In the genomic region with DNA sequence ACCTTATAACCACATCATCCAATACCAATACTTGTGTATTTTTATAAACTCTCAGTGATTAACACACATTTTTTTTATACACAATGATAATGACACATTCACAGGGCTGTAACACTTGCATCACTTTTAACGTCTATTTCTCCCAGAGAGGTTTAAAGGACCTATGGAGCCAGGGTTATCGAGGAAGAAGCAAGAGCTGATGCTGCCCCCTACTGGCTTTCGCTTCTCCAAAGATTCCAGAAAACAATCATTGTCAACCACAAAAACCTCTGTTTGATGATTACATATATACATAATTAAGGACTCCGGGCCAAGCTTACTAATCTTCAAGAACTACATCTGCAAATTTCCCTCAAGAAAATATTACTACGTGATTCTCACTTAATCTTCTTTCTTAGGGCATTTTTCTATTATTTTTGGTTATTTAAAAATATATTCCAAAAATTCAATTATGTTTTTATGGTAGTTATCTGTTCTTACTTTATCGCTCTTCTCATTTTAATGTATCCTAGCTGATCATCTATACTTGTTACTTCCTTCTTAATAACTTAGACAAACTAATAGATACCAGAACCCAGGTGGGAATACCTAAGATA, we compare ENCODE assay signal across 8 cellular contexts.
DNase-seq lines count a peak whose midpoint lies in the region; ATAC-seq, FAIRE-seq and TF ChIP-seq lines count a peak whose summit lies in the region.

No MANE protein-coding gene starts in this region.

- H2AFZ ChIP-seq in GM12878 (ENCODE audit: control insufficient read depth, low read depth, low read length), result no peak overlapping the region

- BruUV-seq in GM12878 (replicated peaks; lab: Mats Ljungman, UMichigan), result no TSS peak

- H3K9me3 ChIP-seq in GM12878 (replicated peaks; ENCODE audit: control insufficient read depth, insufficient read depth, low read length) (no peaks in the 10 kb centered on the region), kidney (ENCODE audit: control insufficient read depth in 1 of 2, low read length in 2 of 2) (no peaks in the 10 kb centered on the region)

- FAIRE-seq in GM12878 (lab: Jason Lieb, UNC) (no peak), kidney (lab: Jason Lieb, UNC) (peak; percentile 29)

- no peaks in the 10 kb centered on the region for H3K9me3 Mint-ChIP-seq in activated T-cell treated with anti-CD3 and anti-CD28 coated beads, Interleukin-2, amount 50 U/mL, for 4 hours

- H4K20me1 ChIP-seq in GM12878 (ENCODE audit: control insufficient read depth, insufficient read depth), result no peaks in the 10 kb centered on the region

- DNase-seq in activated T-cell treated with anti-CD3 and anti-CD28 coated beads for 48 hours (ENCODE audit: low read depth), result peak; percentile 34
- DNase-seq in activated T-cell treated with anti-CD3 and anti-CD28 coated beads, Interleukin-2, amount 50 U/mL, for 4 hours, result no peak
- DNase-seq in KBM-7, result peak; percentile 88
- peak; percentile 47 for DNase-seq in NOMO-1 treated with dmso at 0.1 percent for 144 hours (lab: John Stamatoyannopoulos, UW; ENCODE audit: unreplicated experiment)
- DNase-seq in GM12878 (ENCODE audit: low read depth, low spot score), result peak; percentile 19
- peak; percentile 45 for DNase-seq in kidney
- DNase-seq in stimulated activated CD8-positive, alpha-beta memory T cell treated with anti-CD3 and anti-CD28 coated beads, Interleukin-2, amount 100 ng/mL, for 48 hours (ENCODE audit: low read depth in 2 of 2), result peak; percentile 20 to 24

- peaks cover 13% of the 10 kb centered on the region for H3K36me3 Mint-ChIP-seq in activated T-cell treated with anti-CD3 and anti-CD28 coated beads, Interleukin-2, amount 50 U/mL, for 4 hours (ENCODE audit: insufficient read depth)

- no peak overlapping the region for H3K4me3 Mint-ChIP-seq in activated T-cell treated with anti-CD3 and anti-CD28 coated beads, Interleukin-2, amount 50 U/mL, for 4 hours

- peak; percentile 71 for TF ChIP-seq RAD21 in GM12878 (IDR thresholded peaks at IDR 0.05; ENCODE audit: insufficient read depth, low read depth, low read length)

- TF ChIP-seq POLR2A in GM12878 (IDR thresholded peaks at IDR 0.05; ENCODE audit: low read depth, low read length), result no peak

- no peak for ATAC-seq in activated T-cell treated with anti-CD3 and anti-CD28 coated beads, Interleukin-2, amount 50 U/mL, for 4 hours
- peak; percentile 83 for ATAC-seq in GM12878
- no peak for ATAC-seq in GM18870 (IDR thresholded peaks at IDR 0.05; ENCODE audit: unreplicated experiment)

- no peak overlapping the region for H3K27ac ChIP-seq in GM12878 (ENCODE audit: control insufficient read depth, insufficient read depth)
- no peak overlapping the region for H3K27ac ChIP-seq in kidney (ENCODE audit: low read depth in 2 of 2, low read length in 2 of 2)

- RAD21 ChIA-PET in GM12878 (lab: Charles Lee; ENCODE audit: unreplicated experiment), result interaction anchor here (0.8 to 6.7 kb wide), 7 partner anchors 27 to 706 kb away, joined by 3 to 32 read pairs (median 6); no protein-coding TSS in a partner anchor

- CTCF ChIA-PET in GM12878 (lab: Yijun Ruan, JAX), result interaction anchor here (0.8 to 6.0 kb wide), 27 partner anchors 8 to 613 kb away, joined by 3 to 69 read pairs (median 4); no protein-coding TSS in a partner anchor

- no peak overlapping the region for H3K4me2 ChIP-seq in GM12878 (ENCODE audit: control insufficient read depth, insufficient read depth)

- no peaks in the 10 kb centered on the region for H3K4me1 ChIP-seq in GM12878 (ENCODE audit: control insufficient read depth, insufficient read depth, low read length)
- H3K4me1 ChIP-seq in kidney (ENCODE audit: control insufficient read depth in 1 of 2, insufficient read depth in 1 of 2, low read depth in 1 of 2, low read length in 2 of 2), result no peaks in the 10 kb centered on the region

- H3K4me3 ChIP-seq in GM12878 (no peak overlapping the region), kidney (ENCODE audit: low read length in 2 of 2) (no peak overlapping the region)

- in situ Hi-C loops in KBM-7 (cut with MboI; ENCODE audit: low pct_unique_long_range_greater_than_20kb, low sequenced_read_pairs) (no loop called here), GM12878 (cut with MboI) (no loop called here)

- H3K4me1 Mint-ChIP-seq in activated T-cell treated with anti-CD3 and anti-CD28 coated beads, Interleukin-2, amount 50 U/mL, for 4 hours (ENCODE audit: low read depth), result no peaks in the 10 kb centered on the region

- no peaks in the 10 kb centered on the region for H3K27me3 ChIP-seq in GM12878 (replicated peaks in 1 of 2; ENCODE audit: control insufficient read depth in 2 of 2, insufficient read depth in 2 of 2, low read length in 1 of 2)

- no peak for TF ChIP-seq EP300 in GM12878 (IDR thresholded peaks at IDR 0.05; ENCODE audit: borderline replicate concordance in 1 of 2, control insufficient read depth in 1 of 2, low read depth in 2 of 2, low read length in 2 of 2)

- intact Hi-C loops in GM12878 (cut with micrococcal nuclease; ENCODE audit: unreplicated experiment) (loop anchor here (2.0 kb wide), 3 partner anchors 222 to 554 kb away; no protein-coding TSS in a partner anchor), kidney (cut with DNase I) (no loop called here)

- SMC1A ChIA-PET in GM12878 (lab: Charles Lee; ENCODE audit: uncharacterized antibody, unreplicated experiment), result interaction anchor here (0.7 to 7.2 kb wide), 16 partner anchors 12 to 553 kb away, joined by 3 to 44 read pairs (median 4); no protein-coding TSS in a partner anchor

- H3K79me2 ChIP-seq in GM12878 (ENCODE audit: control insufficient read depth, insufficient read depth, low read length), result no peaks in the 10 kb centered on the region

- H3K36me3 ChIP-seq in GM12878 (ENCODE audit: control insufficient read depth in 2 of 2, insufficient read depth in 2 of 2, low read length in 1 of 2) (no peaks in the 10 kb centered on the region), kidney (ENCODE audit: control insufficient read depth in 1 of 2, insufficient read depth in 2 of 2, low read length in 2 of 2) (no peaks in the 10 kb centered on the region)

- no peaks in the 10 kb centered on the region for H3K27me3 Mint-ChIP-seq in activated T-cell treated with anti-CD3 and anti-CD28 coated beads, Interleukin-2, amount 50 U/mL, for 4 hours (ENCODE audit: low read depth)

- TF ChIP-seq CTCF in GM12878 (IDR thresholded peaks at IDR 0.05 in 2 of 3, conservative IDR thresholded peaks at IDR 0.05 in 1 of 3; ENCODE audit: control insufficient read depth in 2 of 3, extremely low read depth in 1 of 3, insufficient read depth in 1 of 3, low read depth in 3 of 3, low read length in 3 of 3) (peak; percentile 53 to 68 (median 60)), kidney (IDR thresholded peaks at IDR 0.05; ENCODE audit: borderline replicate concordance, extremely low read depth, insufficient read depth) (peak; percentile 55)

- under 1% methylated on average over 6 of the region's 6 CpGs for WGBS in GM12878 (ENCODE audit: insufficient coverage, insufficient replicate concordance, low lambda C conversion rate, missing lambda C conversion rate)

- POLR2A ChIA-PET in GM12878 (lab: Charles Lee), result no interaction called here

- no peak overlapping the region for H3K9ac ChIP-seq in GM12878 (ENCODE audit: control insufficient read depth, insufficient read depth, low read length)
- H3K9ac ChIP-seq in kidney (ENCODE audit: low read length in 2 of 2), result no peak overlapping the region

TF ChIP-seq in GM12878, 131 proteins besides CTCF, POLR2A, EP300 and RAD21:
- TF ChIP-seq ZNF24 (IDR thresholded peaks at IDR 0.05), result no peak
- TF ChIP-seq STAT3 (IDR thresholded peaks at IDR 0.05; ENCODE audit: low read depth, low read length), result no peak
- TF ChIP-seq POLR2AphosphoS2 (IDR thresholded peaks at IDR 0.05; ENCODE audit: low read depth, low read length), result no peak
- no peak for TF ChIP-seq IRF4 (IDR thresholded peaks at IDR 0.05; ENCODE audit: low read depth, low read length)
- TF ChIP-seq TAF1 (IDR thresholded peaks at IDR 0.05; ENCODE audit: borderline replicate concordance, low read depth, low read length), result no peak
- TF ChIP-seq, protein P1, sequence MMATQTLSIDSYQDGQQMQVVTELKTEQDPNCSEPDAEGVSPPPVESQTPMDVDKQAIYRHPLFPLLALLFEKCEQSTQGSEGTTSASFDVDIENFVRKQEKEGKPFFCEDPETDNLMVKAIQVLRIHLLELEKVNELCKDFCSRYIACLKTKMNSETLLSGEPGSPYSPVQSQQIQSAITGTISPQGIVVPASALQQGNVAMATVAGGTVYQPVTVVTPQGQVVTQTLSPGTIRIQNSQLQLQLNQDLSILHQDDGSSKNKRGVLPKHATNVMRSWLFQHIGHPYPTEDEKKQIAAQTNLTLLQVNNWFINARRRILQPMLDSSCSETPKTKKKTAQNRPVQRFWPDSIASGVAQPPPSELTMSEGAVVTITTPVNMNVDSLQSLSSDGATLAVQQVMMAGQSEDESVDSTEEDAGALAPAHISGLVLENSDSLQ (IDR thresholded peaks at IDR 0.05), result no peak
- no peak for TF ChIP-seq GABPA (IDR thresholded peaks at IDR 0.05; ENCODE audit: low read depth)
- no peak for TF ChIP-seq JUNB (IDR thresholded peaks at IDR 0.05)
- no peak for TF ChIP-seq CHD4 (IDR thresholded peaks at IDR 0.05)
- no peak for TF ChIP-seq PAX5 (IDR thresholded peaks at IDR 0.05; ENCODE audit: borderline replicate concordance, low read depth, low read length)
- 0 out of 2 replicates have a peak, but pooled peaks have one; percentile 32 for TF ChIP-seq CBFB (IDR thresholded peaks at IDR 0.05; ENCODE audit: low read depth)
- TF ChIP-seq SMC3 (IDR thresholded peaks at IDR 0.05; ENCODE audit: borderline replicate concordance, low read length), result peak; percentile 44; the same call in 1 of the 2 replicates
- TF ChIP-seq SMAD1 (IDR thresholded peaks at IDR 0.05; ENCODE audit: low read depth, partially characterized antibody), result no peak
- no peak for TF ChIP-seq ZBED1 (IDR thresholded peaks at IDR 0.05; ENCODE audit: borderline replicate concordance)
- peak; percentile 77 for TF ChIP-seq RUNX3 (IDR thresholded peaks at IDR 0.05; ENCODE audit: low read length)
- TF ChIP-seq, protein P2, sequence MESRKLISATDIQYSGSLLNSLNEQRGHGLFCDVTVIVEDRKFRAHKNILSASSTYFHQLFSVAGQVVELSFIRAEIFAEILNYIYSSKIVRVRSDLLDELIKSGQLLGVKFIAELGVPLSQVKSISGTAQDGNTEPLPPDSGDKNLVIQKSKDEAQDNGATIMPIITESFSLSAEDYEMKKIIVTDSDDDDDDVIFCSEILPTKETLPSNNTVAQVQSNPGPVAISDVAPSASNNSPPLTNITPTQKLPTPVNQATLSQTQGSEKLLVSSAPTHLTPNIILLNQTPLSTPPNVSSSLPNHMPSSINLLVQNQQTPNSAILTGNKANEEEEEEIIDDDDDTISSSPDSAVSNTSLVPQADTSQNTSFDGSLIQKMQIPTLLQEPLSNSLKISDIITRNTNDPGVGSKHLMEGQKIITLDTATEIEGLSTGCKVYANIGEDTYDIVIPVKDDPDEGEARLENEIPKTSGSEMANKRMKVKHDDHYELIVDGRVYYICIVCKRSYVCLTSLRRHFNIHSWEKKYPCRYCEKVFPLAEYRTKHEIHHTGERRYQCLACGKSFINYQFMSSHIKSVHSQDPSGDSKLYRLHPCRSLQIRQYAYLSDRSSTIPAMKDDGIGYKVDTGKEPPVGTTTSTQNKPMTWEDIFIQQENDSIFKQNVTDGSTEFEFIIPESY (IDR thresholded peaks at IDR 0.05), result no peak
- TF ChIP-seq TCF12 (IDR thresholded peaks at IDR 0.05; ENCODE audit: low read depth, low read length), result no peak
